ENCODE assay signal across 14 cellular contexts in the genomic region with DNA sequence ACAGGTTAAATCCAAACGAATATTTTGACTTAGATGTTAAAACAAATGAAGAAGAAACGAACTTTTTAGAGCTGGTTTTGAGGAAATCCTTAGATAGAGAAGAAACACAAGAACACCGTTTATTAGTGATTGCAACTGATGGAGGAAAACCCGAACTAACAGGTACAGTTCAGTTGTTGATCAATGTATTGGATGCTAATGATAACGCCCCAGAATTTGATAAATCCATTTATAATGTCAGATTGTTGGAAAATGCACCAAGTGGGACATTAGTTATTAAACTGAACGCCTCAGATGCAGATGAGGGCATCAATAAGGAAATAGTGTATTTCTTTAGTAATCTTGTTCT. TPM values are rescaled to one million over a fixed set of nuclear protein-coding genes. Genes with fewer than 3 reads are reported as not detected.
A peak's percentile ranks its signal among the peaks of the same experiment; 100 is the strongest.
DNase-seq lines count a peak whose midpoint lies in the region; ATAC-seq and TF ChIP-seq lines count a peak whose summit lies in the region.
"Had no signal": no experiment of that assay in that cellular context is flagged by ENCODE, and none has a peak within 500 bp of the region (broad histone marks: within the 10 kb centered on the region; RNA-seq: fewer than 3 reads in every experiment).

No MANE protein-coding gene starts in this region.

- H3K27me3 ChIP-seq in A673 (replicated peaks; ENCODE audit: insufficient read depth, low read depth, low read length, poor library complexity) (no peaks in the 10 kb centered on the region), SJCRH30 (no peaks in the 10 kb centered on the region)
- H3K27me3 ChIP-seq: BLaER1 had no signal

- peaks cover 34% of the 10 kb centered on the region for H3K36me3 Mint-ChIP-seq in mesothelial cell of epicardium
- H3K36me3 Mint-ChIP-seq: CD4-positive, CD25-positive, alpha-beta regulatory T cell had no signal

- DNase-seq in A673 (ENCODE audit: low spot score) (no peak), OCI-LY7 (ENCODE audit: low spot score) (no peak), SJCRH30 (no peak), mesothelial cell of epicardium (ENCODE audit: low spot score in 2 of 2, unreplicated experiment in 2 of 2) (no peak), anterior cingulate cortex (lab: John Stamatoyannopoulos, UW) (no peak)
- DNase-seq in stimulated activated CD4-positive, alpha-beta T cell treated with anti-CD3 and anti-CD28 coated beads, Interleukin-4, amount 100 ng/mL, for 24 hours = no peak
- DNase-seq: AML-193, GF-D8 had no signal

- H3K79me2 ChIP-seq in OCI-LY7 (ENCODE audit: insufficient read depth, low read depth, low read length) = no peaks in the 10 kb centered on the region

- no peak overlapping the region for H2AFZ ChIP-seq in OCI-LY7 (ENCODE audit: low read length)

- H3K27ac Mint-ChIP-seq in mesothelial cell of epicardium = no peak overlapping the region
- H3K27ac Mint-ChIP-seq: CD4-positive, CD25-positive, alpha-beta regulatory T cell had no signal

- H3K9me3 ChIP-seq in A673 (ENCODE audit: low read depth, low read length, poor library complexity, severe bottlenecking) (peaks cover 3% of the 10 kb centered on the region), OCI-LY7 (ENCODE audit: low read length) (no peaks in the 10 kb centered on the region), SJCRH30 (replicated peaks) (no peaks in the 10 kb centered on the region)
- H3K9me3 ChIP-seq: HAP-1 had no signal

- peaks cover 25% of the 10 kb centered on the region for H3K9me3 Mint-ChIP-seq in mesothelial cell of epicardium

- TF ChIP-seq CTCF in 22Rv1 (IDR thresholded peaks at IDR 0.05) (peak; percentile 22; the same call in 1 of the 2 replicates), A673 (conservative IDR thresholded peaks at IDR 0.05; ENCODE audit: low read depth, low read length) (no peak), OCI-LY7 (conservative IDR thresholded peaks at IDR 0.05; ENCODE audit: low read length) (peak; percentile 55), mesothelial cell of epicardium (IDR thresholded peaks at IDR 0.05; ENCODE audit: unreplicated experiment) (no peak)

- H3K27me3 Mint-ChIP-seq in mesothelial cell of epicardium (ENCODE audit: low read depth) = no peaks in the 10 kb centered on the region
- H3K27me3 Mint-ChIP-seq: CD4-positive, CD25-positive, alpha-beta regulatory T cell had no signal

- no peaks in the 10 kb centered on the region for H3K4me1 ChIP-seq in A673 (ENCODE audit: insufficient read depth, low read length, poor library complexity, severe bottlenecking)
- H3K4me1 ChIP-seq in OCI-LY7 (ENCODE audit: insufficient read depth, low read length, poor library complexity, severe bottlenecking) = no peaks in the 10 kb centered on the region
- H3K4me1 ChIP-seq in SJCRH30 = no peaks in the 10 kb centered on the region
- H3K4me1 ChIP-seq: BLaER1, HAP-1 had no signal

- H3K36me3 ChIP-seq in A673 (ENCODE audit: insufficient read depth, low read length, poor library complexity, severe bottlenecking) (no peaks in the 10 kb centered on the region), OCI-LY7 (ENCODE audit: insufficient read depth, low read length) (no peaks in the 10 kb centered on the region), SJCRH30 (no peaks in the 10 kb centered on the region)
- H3K36me3 ChIP-seq: BLaER1, HAP-1 had no signal

- no peak overlapping the region for H3K4me3 Mint-ChIP-seq in mesothelial cell of epicardium
- H3K4me3 Mint-ChIP-seq: CD4-positive, CD25-positive, alpha-beta regulatory T cell had no signal

- no peak for ATAC-seq in GM18520 (IDR thresholded peaks at IDR 0.05; ENCODE audit: unreplicated experiment)

- intact Hi-C loops in A673 (cut with micrococcal nuclease; ENCODE audit: unreplicated experiment) = no loop called here
- intact Hi-C loops in OCI-LY7 (cut with micrococcal nuclease; ENCODE audit: unreplicated experiment) = no loop called here

- H4K20me1 ChIP-seq in OCI-LY7 (ENCODE audit: insufficient read depth, low read length) = no peaks in the 10 kb centered on the region
- H4K20me1 ChIP-seq: BLaER1 had no signal

- H3K27ac ChIP-seq in 22Rv1 = peak overlapping the region; percentile 81
- no peak overlapping the region for H3K27ac ChIP-seq in A673 (ENCODE audit: low read depth, low read length, poor library complexity, severe bottlenecking)
- no peak overlapping the region for H3K27ac ChIP-seq in OCI-LY7 (ENCODE audit: low read depth, low read length, poor library complexity, severe bottlenecking)
- no peak overlapping the region for H3K27ac ChIP-seq in SJCRH30
- H3K27ac ChIP-seq: BLaER1 had no signal

- H3K9me2 ChIP-seq in OCI-LY7 (ENCODE audit: insufficient read depth, low read length) = no peaks in the 10 kb centered on the region

- no peaks in the 10 kb centered on the region for H3K4me1 Mint-ChIP-seq in mesothelial cell of epicardium
- H3K4me1 Mint-ChIP-seq: CD4-positive, CD25-positive, alpha-beta regulatory T cell had no signal

- BruUV-seq in A673 (replicated peaks; lab: Mats Ljungman, UMichigan) = no TSS peak
- BruUV-seq in OCI-LY7 (replicated peaks; lab: Mats Ljungman, UMichigan) = no TSS peak

- H3K4me2 ChIP-seq in OCI-LY7 (ENCODE audit: low read length) = no peak overlapping the region
- H3K4me2 ChIP-seq: BLaER1 had no signal

- POLR2A ChIA-PET in A673 (lab: Charles Lee; ENCODE audit: low non-redundant PET) (no interaction called here), OCI-LY7 (lab: Charles Lee) (no interaction called here)

- H3K4me3 ChIP-seq in A673 (ENCODE audit: low read depth, low read length, poor library complexity, severe bottlenecking) (peak overlapping the region; percentile 55), OCI-LY7 (ENCODE audit: low read depth, low read length, poor library complexity, severe bottlenecking) (no peak overlapping the region), SJCRH30 (peak overlapping the region; percentile 49; the same call in 1 of the 2 replicates)
- H3K4me3 ChIP-seq: BLaER1, HAP-1 had no signal

- CTCF ChIA-PET in A673 (lab: Charles Lee) = interaction anchor here (1.4 kb wide), 1 partner anchor 36 kb away, joined by 5 read pairs; a partner anchor contains a TSS
- CTCF ChIA-PET in OCI-LY7 (lab: Charles Lee; ENCODE audit: unreplicated experiment) = no interaction called here

RNA-seq across cellular contexts. Expression of a gene that starts 0.8 kb away (rescaled TPM):
- total RNA-seq in A673 (2021) = 2.1 and 2.2 TPM in 2 replicates
- not detected in 2 replicates for total RNA-seq in OCI-LY7 (2014; rRNA removed; shearing (Covaris generic))
- total RNA-seq in OCI-LY7 (2022) = not detected in 2 replicates
- 0.08 and 0.18 TPM in 2 replicates for total RNA-seq in SJCRH30 (2014; rRNA removed; shearing (Covaris generic))
- total RNA-seq in mesothelial cell of epicardium = 3.6 to 3.7 TPM (median 3.6 TPM) in 3 replicates
- total RNA-seq: CD4-positive, CD25-positive, alpha-beta regulatory T cell; HT1080 had no signal

RNA-seq across cellular contexts. Expression of a gene that starts 5.5 kb away (rescaled TPM):
- 12.6 and 12.7 TPM in 2 replicates for total RNA-seq in A673 (2021)
- total RNA-seq in OCI-LY7 (2014; rRNA removed; shearing (Covaris generic)) = not detected in 2 replicates
- not detected in 2 replicates for total RNA-seq in OCI-LY7 (2022)
- 0.10 TPM in 1 of 2 replicates, not detected in the other for total RNA-seq in SJCRH30 (2014; rRNA removed; shearing (Covaris generic))
- total RNA-seq in mesothelial cell of epicardium = 14.5 to 15.7 TPM (median 15.2 TPM) in 3 replicates
- total RNA-seq: CD4-positive, CD25-positive, alpha-beta regulatory T cell had no signal

RNA-seq across cellular contexts. Expression of a gene that starts 11.8 kb away (rescaled TPM):
- total RNA-seq in A673 (2021) = 2.6 and 3.8 TPM in 2 replicates
- total RNA-seq in OCI-LY7 (2014; rRNA removed; shearing (Covaris generic)) = not detected in 2 replicates
- total RNA-seq in OCI-LY7 (2022) = not detected in 2 replicates
- total RNA-seq in SJCRH30 (2014; rRNA removed; shearing (Covaris generic)) = not detected in 2 replicates
- 4.2 to 5.5 TPM (median 4.5 TPM) in 3 replicates for total RNA-seq in mesothelial cell of epicardium
- total RNA-seq: CD4-positive, CD25-positive, alpha-beta regulatory T cell; HT1080 had no signal

RNA-seq across cellular contexts. Expression of a gene that starts 15.4 kb away (rescaled TPM):
- total RNA-seq in A673 (2021) = 0.39 and 0.58 TPM in 2 replicates
- total RNA-seq in OCI-LY7 (2014; rRNA removed; shearing (Covaris generic)) = not detected in 2 replicates
- not detected in 2 replicates for total RNA-seq in OCI-LY7 (2022)
- total RNA-seq in SJCRH30 (2014; rRNA removed; shearing (Covaris generic)) = not detected in 2 replicates
- 18.8 to 20.9 TPM (median 19.8 TPM) in 3 replicates for total RNA-seq in mesothelial cell of epicardium
- total RNA-seq: CD4-positive, CD25-positive, alpha-beta regulatory T cell had no signal

RNA-seq across cellular contexts. Expression of a gene that starts 18.7 kb away (rescaled TPM):
- 1.4 and 1.5 TPM in 2 replicates for total RNA-seq in A673 (2021)
- total RNA-seq in OCI-LY7 (2014; rRNA removed; shearing (Covaris generic)) = not detected in 2 replicates
- not detected in 2 replicates for total RNA-seq in OCI-LY7 (2022)
- total RNA-seq in SJCRH30 (2014; rRNA removed; shearing (Covaris generic)) = 0.05 and 0.08 TPM in 2 replicates
- total RNA-seq in mesothelial cell of epicardium = 4.5 to 5.4 TPM (median 4.7 TPM) in 3 replicates
- total RNA-seq: CD4-positive, CD25-positive, alpha-beta regulatory T cell; HT1080 had no signal

Comparison
In these comparisons a context has a peak if more than half of its experiments do, and no peak if none do; other contexts are left out.
1. CTCF ChIP-seq: peak in 22Rv1 (single experiment) and OCI-LY7 (single experiment); none in A673 (single experiment) and mesothelial cell of epicardium (single experiment).
2. RNA of a gene that starts 5.5 kb away (total RNA-seq): 14.5 to 15.7 TPM in mesothelial cell of epicardium and 12.6 to 12.7 TPM in A673; 0.10 TPM in SJCRH30 and not detected in OCI-LY7; every median in the first group is over 10 times any median in the second.